ENCODE assay signal across 8 cellular contexts in genomic region chr1:11967028-11967547, GRCh38. TPM values are rescaled to one million over a fixed set of nuclear protein-coding genes. Genes with fewer than 3 reads are reported as not detected.
A peak's percentile ranks its signal among the peaks of the same experiment; 100 is the strongest.
DNase-seq lines count a peak whose midpoint lies in the region; ATAC-seq and TF ChIP-seq lines count a peak whose summit lies in the region.

No MANE protein-coding gene starts in this region.

- H3K4me3 ChIP-seq in ovary = no peak overlapping the region

- no peaks in the 10 kb centered on the region for H3K27me3 ChIP-seq in ovary

- ATAC-seq in HG03175 (IDR thresholded peaks at IDR 0.05; ENCODE audit: unreplicated experiment) = no peak
- ATAC-seq in HG02610 (IDR thresholded peaks at IDR 0.05; ENCODE audit: unreplicated experiment) = no peak

- H3K27ac ChIP-seq in ovary = no peak overlapping the region

- no peaks in the 10 kb centered on the region for H3K9me3 ChIP-seq in ovary

- intact Hi-C loops in ovary (cut with DNase I) = loop anchor here in 3 of 4 donors (5.0 to 10.0 kb wide), 2 partner anchors 122 to 130 kb away; partner anchors contain the start of gene NPPA (in 1 of the 3)

- H3K36me3 ChIP-seq in ovary = no peaks in the 10 kb centered on the region

- peak; percentile 44 for DNase-seq in GF-D8 (lab: John Stamatoyannopoulos, UW)
- DNase-seq in MV-4-11 (lab: John Stamatoyannopoulos, UW) = peak; percentile 66
- DNase-seq in fibroblast of peridontal ligament (ENCODE audit: extremely low read depth) = peak; percentile 19
- DNase-seq in ovary = peak in 3 of 5 donors; percentile 29 to 60 (median 33)
- no peak for DNase-seq in activated T-cell treated with anti-CD3 and anti-CD28 coated beads for 4 hours

- TF ChIP-seq POLR2A in Raji (IDR thresholded peaks at IDR 0.05; ENCODE audit: insufficient read depth, low read depth, low read length) = 0 out of 2 replicates have a peak, but pooled peaks have one; percentile 23
- TF ChIP-seq POLR2A in ovary (IDR thresholded peaks at IDR 0.05) = no peak

- peak in 1 of 3 donors; percentile 11 for TF ChIP-seq CTCF in ovary (IDR thresholded peaks at IDR 0.05)

- no peaks in the 10 kb centered on the region for H3K4me1 ChIP-seq in ovary (ENCODE audit: insufficient read depth)

- 51 to 59% (median 52%) methylated on average over 6 of the region's 6 CpGs for WGBS in ovary, 3 donors

- no peak for TF ChIP-seq EP300 in ovary (IDR thresholded peaks at IDR 0.05)

RNA-seq across cellular contexts. Expression of gene MFN2, which starts 13.2 kb away (rescaled TPM):
- 10 to 100 TPM; 27.8 to 67.8 (median 55.8) TPM for total RNA-seq in ovary
- 10 to 100 TPM; 29.7 to 77.0 TPM for polyA plus RNA-seq in ovary

RNA-seq across cellular contexts. Expression of gene PLOD1, which starts 32.6 kb away (rescaled TPM):
- 10 to 100 TPM; 26.3 to 98.2 (median 58.7) TPM for total RNA-seq in ovary
- 10 to 100 TPM; 52.3 to 67.9 TPM for polyA plus RNA-seq in ovary

RNA-seq across cellular contexts. Expression of gene KIAA2013, which starts 40.9 kb away (rescaled TPM):
- total RNA-seq in ovary = 10 to 100 TPM; 24.5 to 47.7 (median 26.8) TPM
- 10 to 100 TPM; 17.3 to 29.7 TPM for polyA plus RNA-seq in ovary

RNA-seq across cellular contexts. Expression of gene MIIP, which starts 52.2 kb away (rescaled TPM):
- total RNA-seq in ovary = 10 to 100 TPM; 32.3 to 59.0 (median 36.4) TPM
- 10 to 100 TPM in 1 of 2 donors, 1 to 10 TPM in 1; 3.3 to 42.8 TPM for polyA plus RNA-seq in ovary
